Comparison of ENCODE assay signal across 2 cellular contexts in the genomic region with DNA sequence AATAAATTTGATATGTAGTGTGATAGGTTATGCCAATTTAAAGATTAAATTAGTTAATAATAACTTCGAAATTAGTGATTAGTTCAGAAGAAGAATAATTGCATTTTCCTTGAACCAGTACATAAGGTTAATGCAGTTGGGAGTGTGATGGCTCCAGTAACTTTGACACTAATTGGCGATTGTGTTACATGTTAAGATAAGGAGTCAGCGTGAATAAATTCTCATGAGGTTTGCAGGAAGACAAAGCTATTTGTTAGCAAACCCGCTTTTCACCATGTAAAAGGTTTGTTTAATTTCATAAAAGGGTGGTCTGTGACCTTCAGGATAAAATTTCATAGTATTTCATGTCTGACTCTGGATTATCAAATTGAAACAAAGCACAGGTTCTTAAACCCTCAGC.
TF ChIP-seq lines count a peak whose summit lies in the region.

No MANE protein-coding gene starts in this region.

TF ChIP-seq in neural cell, 6 proteins besides CTCF, POLR2A, EP300 and RAD21:
- TF ChIP-seq MXI1 (conservative IDR thresholded peaks at IDR 0.05; ENCODE audit: poor library complexity, severe bottlenecking) (no peak), POLR2AphosphoS5 (IDR thresholded peaks at IDR 0.05) (peak; percentile 39), EZH2 (IDR thresholded peaks at IDR 0.05; ENCODE audit: borderline replicate concordance, insufficient read depth, low read length, poor library complexity, severe bottlenecking) (no peak), TAF1 (IDR thresholded peaks at IDR 0.05; ENCODE audit: low read depth) (no peak), REST (IDR thresholded peaks at IDR 0.05; ENCODE audit: borderline replicate concordance) (no peak), SMC3 (conservative IDR thresholded peaks at IDR 0.05; ENCODE audit: poor library complexity) (no peak)

TF ChIP-seq in HepG2, 621 proteins besides CTCF, POLR2A, EP300 and RAD21:
- TF ChIP-seq, protein P1, sequence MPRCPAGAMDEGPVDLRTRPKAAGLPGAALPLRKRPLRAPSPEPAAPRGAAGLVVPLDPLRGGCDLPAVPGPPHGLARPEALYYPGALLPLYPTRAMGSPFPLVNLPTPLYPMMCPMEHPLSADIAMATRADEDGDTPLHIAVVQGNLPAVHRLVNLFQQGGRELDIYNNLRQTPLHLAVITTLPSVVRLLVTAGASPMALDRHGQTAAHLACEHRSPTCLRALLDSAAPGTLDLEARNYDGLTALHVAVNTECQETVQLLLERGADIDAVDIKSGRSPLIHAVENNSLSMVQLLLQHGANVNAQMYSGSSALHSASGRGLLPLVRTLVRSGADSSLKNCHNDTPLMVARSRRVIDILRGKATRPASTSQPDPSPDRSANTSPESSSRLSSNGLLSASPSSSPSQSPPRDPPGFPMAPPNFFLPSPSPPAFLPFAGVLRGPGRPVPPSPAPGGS (CRISPR knock-in tag; IDR thresholded peaks at IDR 0.05): no peak
